8 cellular contexts compared by ENCODE assay signal in the genomic region with DNA sequence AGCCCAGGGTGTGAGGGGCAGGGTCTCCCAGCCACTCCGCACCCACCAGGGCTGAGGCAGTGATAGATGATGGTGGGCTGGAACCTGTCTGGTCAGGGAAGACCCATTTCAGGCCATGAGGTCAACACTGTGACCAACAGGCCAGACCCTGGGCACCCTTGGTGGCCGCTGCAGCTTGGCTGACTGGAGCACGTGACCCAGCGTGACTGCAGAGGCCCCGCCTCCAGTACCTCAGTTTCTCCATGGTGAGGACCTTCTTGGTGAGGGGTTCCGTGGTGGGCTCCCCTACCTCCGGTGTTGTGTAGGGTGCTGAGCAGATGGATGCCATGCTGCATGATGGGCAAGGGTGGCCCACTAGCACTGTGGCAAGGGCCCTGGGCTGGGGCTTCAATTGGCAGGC. TPM values are rescaled to one million over a fixed set of nuclear protein-coding genes. Genes with fewer than 3 reads are reported as not detected.
DNase-seq lines count a peak whose midpoint lies in the region; ATAC-seq and TF ChIP-seq lines count a peak whose summit lies in the region.
"Not testable (repeated sequence)": the region's sequence is repeated elsewhere in the genome, so short reads cannot be mapped to it uniquely, and the experiment has no call there.
"Had no signal": no experiment of that assay in that cellular context is flagged by ENCODE, and none has a peak within 500 bp of the region (broad histone marks: within the 10 kb centered on the region; RNA-seq: fewer than 3 reads in every experiment).

No MANE protein-coding gene starts in this region.

- not testable (repeated sequence) for H3K27me3 Mint-ChIP-seq in Caco-2 (ENCODE audit: insufficient read depth, unreplicated experiment); WTC11 (ENCODE audit: low read depth); activated naive CD8-positive, alpha-beta T cell; osteocyte (ENCODE audit: unreplicated experiment)
- H3K27me3 Mint-ChIP-seq in naive thymus-derived CD8-positive, alpha-beta T cell = peaks cover 1 to 31% (median 18%) of the 10 kb centered on the region in 5 donors

- peak overlapping the region in 24 of 59 donors; percentile 17 to 89 (median 68) for H3K27ac ChIP-seq in dorsolateral prefrontal cortex

- POLR2A ChIA-PET in Caco-2 (lab: Charles Lee); WTC11 (lab: Charles Lee); naive thymus-derived CD8-positive, alpha-beta T cell (lab: Charles Lee): not testable (repeated sequence)

- H3K4me1 ChIP-seq in Caco-2 = not testable (repeated sequence)

- H3K27ac Mint-ChIP-seq in Caco-2 (ENCODE audit: unreplicated experiment); WTC11; activated naive CD8-positive, alpha-beta T cell; naive thymus-derived CD8-positive, alpha-beta T cell; osteocyte (ENCODE audit: unreplicated experiment): not testable (repeated sequence)

- not testable (repeated sequence) for H3K9me3 ChIP-seq in Caco-2

- H3K4me3 ChIP-seq in Caco-2 (ENCODE audit: low read depth, low read length) = not testable (repeated sequence)
- peak overlapping the region in 40 of 59 donors; percentile 19 to 84 (median 69) for H3K4me3 ChIP-seq in dorsolateral prefrontal cortex

- H3K9me3 Mint-ChIP-seq in Caco-2 (ENCODE audit: unreplicated experiment); WTC11; activated naive CD8-positive, alpha-beta T cell (ENCODE audit: low read depth); naive thymus-derived CD8-positive, alpha-beta T cell; osteocyte (ENCODE audit: unreplicated experiment): not testable (repeated sequence)

- ATAC-seq in WTC11; Right ventricle myocardium inferior; naive thymus-derived CD8-positive, alpha-beta T cell: not testable (repeated sequence)

- DNase-seq in Caco-2; WTC11 (ENCODE audit: low spot score); dorsolateral prefrontal cortex; naive thymus-derived CD8-positive, alpha-beta T cell; osteocyte (ENCODE audit: extremely low spot score, unreplicated experiment): not testable (repeated sequence)
- DNase-seq in Right ventricle myocardium inferior (ENCODE audit: missing footprints) = peak; percentile 41

- H3K4me3 Mint-ChIP-seq in Caco-2 (ENCODE audit: unreplicated experiment) (peak overlapping the region; percentile 68), WTC11 (peak overlapping the region; percentile 48), osteocyte (ENCODE audit: unreplicated experiment) (peak overlapping the region; percentile 50)
- peak overlapping the region; percentile 75 for H3K4me3 Mint-ChIP-seq in activated naive CD8-positive, alpha-beta T cell
- peak overlapping the region in 7 of 10 donors; percentile 39 to 76 (median 54) for H3K4me3 Mint-ChIP-seq in naive thymus-derived CD8-positive, alpha-beta T cell

- intact Hi-C loops in Caco-2 (cut with micrococcal nuclease; ENCODE audit: unreplicated experiment); dorsolateral prefrontal cortex (cut with DNase I); Right ventricle myocardium inferior (cut with DNase I): not testable (repeated sequence)

- CTCF ChIA-PET in Caco-2 (lab: Charles Lee); WTC11 (lab: Charles Lee): not testable (repeated sequence)

- not testable (repeated sequence) for H3K4me1 Mint-ChIP-seq in Caco-2 (ENCODE audit: low read depth, unreplicated experiment); WTC11; activated naive CD8-positive, alpha-beta T cell (ENCODE audit: low read depth); naive thymus-derived CD8-positive, alpha-beta T cell; osteocyte (ENCODE audit: unreplicated experiment)

- not testable (repeated sequence) for H3K36me3 Mint-ChIP-seq in Caco-2 (ENCODE audit: insufficient read depth, unreplicated experiment); WTC11; activated naive CD8-positive, alpha-beta T cell; naive thymus-derived CD8-positive, alpha-beta T cell; osteocyte (ENCODE audit: unreplicated experiment)

- BruUV-seq in Caco-2 (replicated peaks; lab: Mats Ljungman, UMichigan) = not testable (repeated sequence)

- not testable (repeated sequence) for H3K36me3 ChIP-seq in Caco-2 (ENCODE audit: control insufficient read depth, insufficient read depth, low read length)

- H3K27me3 ChIP-seq in Caco-2 (replicated peaks; ENCODE audit: control insufficient read depth, insufficient read depth, low read length); dorsolateral prefrontal cortex: not testable (repeated sequence)

- TF ChIP-seq CTCF in Caco-2 (IDR thresholded peaks at IDR 0.05; ENCODE audit: insufficient read depth in 1 of 2, low read depth in 1 of 2, low read length in 1 of 2, severe bottlenecking in 1 of 2, unreplicated experiment in 1 of 2); WTC11 (IDR thresholded peaks at IDR 0.05); dorsolateral prefrontal cortex (IDR thresholded peaks at IDR 0.05 in 54 of 56, conservative IDR thresholded peaks at IDR 0.05 in 2 of 56; ENCODE audit: low read depth in 1 of 56, partially characterized antibody in 56 of 56); osteocyte (IDR thresholded peaks at IDR 0.05): not testable (repeated sequence)

RNA-seq across cellular contexts. Expression of a gene that starts 35.9 kb away (rescaled TPM):
- total RNA-seq in Caco-2 (2022) (39.0 and 47.9 TPM in 2 replicates), WTC11 (2021) (42.6 to 97.3 TPM (median 56.1 TPM) in 3 replicates), dorsolateral prefrontal cortex (100 to 1,000 TPM in 18 of 120 experiments, 10 to 100 TPM in 101, 1 to 10 TPM in 1; 8.8 to 164 (median 65.6) TPM), Right ventricle myocardium inferior (7.4 TPM), osteocyte (11.2 and 12.0 TPM in 2 replicates)
- under 1 TPM; 0.49 to 0.74 TPM for total RNA-seq in naive thymus-derived CD8-positive, alpha-beta T cell
- under 1 TPM in 2 of 3 donors, not detected in 1; 0.04 to 0.10 TPM for polyA plus RNA-seq in naive thymus-derived CD8-positive, alpha-beta T cell
- total RNA-seq: H4 had no signal
